ENCODE assay signal across 8 cellular contexts in the genomic region with DNA sequence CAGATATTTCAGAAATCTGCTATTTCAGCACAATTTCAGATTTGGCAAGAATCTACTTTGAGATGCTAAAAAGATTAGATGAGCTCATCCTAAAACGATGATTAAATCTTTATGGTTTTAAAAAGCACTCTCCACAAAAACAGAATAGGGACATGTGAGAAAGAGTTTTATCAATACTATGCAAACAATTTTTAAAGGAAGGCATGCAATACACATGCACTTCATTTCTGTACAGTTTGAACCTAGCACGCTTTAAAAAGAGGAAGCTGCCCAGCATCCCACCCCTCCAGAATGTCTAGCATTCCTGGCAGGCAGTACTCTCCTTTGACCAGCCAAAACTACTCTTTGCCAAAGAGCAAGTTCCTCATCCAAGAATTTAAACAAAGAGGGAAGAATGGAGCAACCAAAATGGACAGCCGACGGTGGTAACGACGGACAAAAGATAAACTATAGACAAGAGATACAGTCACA. TPM values are rescaled to one million over a fixed set of nuclear protein-coding genes. Genes with fewer than 3 reads are reported as not detected.
DNase-seq lines count a peak whose midpoint lies in the region; ATAC-seq lines count a peak whose summit lies in the region.

No MANE protein-coding gene starts in this region.

- H3K9ac ChIP-seq in iPS-15b (ENCODE audit: low read depth, low read length) = no peak overlapping the region

- in situ Hi-C loops in HAP-1 (cut with MboI; ENCODE audit: low sequenced_read_pairs) = no loop called here

- peak overlapping the region; percentile 48 for H3K4me3 Mint-ChIP-seq in activated naive CD8-positive, alpha-beta T cell treated with anti-CD3 and anti-CD28 coated beads, Interleukin-2, amount 10 ng/mL, durations not matched to agents 7 days and 5 days
- H3K4me3 Mint-ChIP-seq in stimulated activated memory B cell treated with anti-CD40 and anti-IgM and Interleukin-4, amounts not matched to agents 10 μg/mL and 1 μg/mL and 100 μg/mL, for 72 hours = peak overlapping the region; percentile 8

- H3K27me3 ChIP-seq in H7 (ENCODE audit: control insufficient read depth, insufficient read depth, low read length) (peaks cover 38% of the 10 kb centered on the region), iPS-15b (ENCODE audit: control insufficient read depth, insufficient read depth, low read length) (peaks cover 46% of the 10 kb centered on the region), HAP-1 (ENCODE audit: low read depth) (peaks cover 73% of the 10 kb centered on the region)

- H3K9me3 Mint-ChIP-seq in activated naive CD8-positive, alpha-beta T cell treated with anti-CD3 and anti-CD28 coated beads, Interleukin-2, amount 10 ng/mL, durations not matched to agents 7 days and 5 days = no peaks in the 10 kb centered on the region
- peaks cover 6% of the 10 kb centered on the region for H3K9me3 Mint-ChIP-seq in stimulated activated memory B cell treated with anti-CD40 and anti-IgM and Interleukin-4, amounts not matched to agents 10 μg/mL and 1 μg/mL and 100 μg/mL, for 72 hours
- H3K9me3 Mint-ChIP-seq in activated naive CD4-positive, alpha-beta T cell treated with anti-CD3 and anti-CD28 coated beads, Interleukin-2, amount 50 U/mL, for 72 hours = no peaks in the 10 kb centered on the region

- no peak for ATAC-seq in activated naive CD8-positive, alpha-beta T cell treated with anti-CD3 and anti-CD28 coated beads, Interleukin-2, amount 10 ng/mL, durations not matched to agents 7 days and 5 days (ENCODE audit: low read depth)
- ATAC-seq in stimulated activated memory B cell treated with anti-CD40 and anti-IgM and Interleukin-4, amounts not matched to agents 10 μg/mL and 1 μg/mL and 100 μg/mL, for 72 hours = no peak
- ATAC-seq in activated naive CD4-positive, alpha-beta T cell treated with anti-CD3 and anti-CD28 coated beads, Interleukin-2, amount 50 U/mL, for 72 hours = no peak
- no peak for ATAC-seq in HG03432 (IDR thresholded peaks at IDR 0.05; ENCODE audit: unreplicated experiment)
- no peak for ATAC-seq in GM21576 (IDR thresholded peaks at IDR 0.05; ENCODE audit: unreplicated experiment)

- no peak overlapping the region for H3K27ac Mint-ChIP-seq in activated naive CD8-positive, alpha-beta T cell treated with anti-CD3 and anti-CD28 coated beads, Interleukin-2, amount 10 ng/mL, durations not matched to agents 7 days and 5 days
- H3K27ac Mint-ChIP-seq in stimulated activated memory B cell treated with anti-CD40 and anti-IgM and Interleukin-4, amounts not matched to agents 10 μg/mL and 1 μg/mL and 100 μg/mL, for 72 hours = no peak overlapping the region
- H3K27ac Mint-ChIP-seq in activated naive CD4-positive, alpha-beta T cell treated with anti-CD3 and anti-CD28 coated beads, Interleukin-2, amount 50 U/mL, for 72 hours = no peak overlapping the region

- H3K9me3 ChIP-seq in iPS-15b (ENCODE audit: control insufficient read depth, insufficient read depth, low read length) = no peaks in the 10 kb centered on the region
- H3K9me3 ChIP-seq in HAP-1 = no peaks in the 10 kb centered on the region

- peaks cover 10% of the 10 kb centered on the region for H3K4me1 Mint-ChIP-seq in activated naive CD8-positive, alpha-beta T cell treated with anti-CD3 and anti-CD28 coated beads, Interleukin-2, amount 10 ng/mL, durations not matched to agents 7 days and 5 days
- peaks cover 12% of the 10 kb centered on the region for H3K4me1 Mint-ChIP-seq in stimulated activated memory B cell treated with anti-CD40 and anti-IgM and Interleukin-4, amounts not matched to agents 10 μg/mL and 1 μg/mL and 100 μg/mL, for 72 hours

- DNase-seq in H7 (peak; percentile 30), HAP-1 (ENCODE audit: low spot score in 2 of 2) (no peak)
- DNase-seq in activated naive CD8-positive, alpha-beta T cell treated with anti-CD3 and anti-CD28 coated beads, Interleukin-2, amount 10 ng/mL, durations not matched to agents 7 days and 5 days = no peak
- DNase-seq in activated naive CD4-positive, alpha-beta T cell treated with anti-CD3 and anti-CD28 coated beads, Interleukin-2, amount 50 U/mL, for 72 hours (ENCODE audit: low spot score in 2 of 2) = no peak

- H3K36me3 ChIP-seq in H7 (replicated peaks; ENCODE audit: control insufficient read depth, insufficient read depth, low read length) = no peaks in the 10 kb centered on the region
- no peaks in the 10 kb centered on the region for H3K36me3 ChIP-seq in iPS-15b (ENCODE audit: control insufficient read depth, insufficient read depth, low read length)
- no peaks in the 10 kb centered on the region for H3K36me3 ChIP-seq in HAP-1 (replicated peaks)

- H3K4me1 ChIP-seq in iPS-15b (ENCODE audit: control insufficient read depth, insufficient read depth, low read length) (peaks cover 3% of the 10 kb centered on the region), HAP-1 (no peaks in the 10 kb centered on the region)

- H3K4me3 ChIP-seq in H7 (ENCODE audit: insufficient read depth, low read depth, low read length) (peak overlapping the region; percentile 83), iPS-15b (ENCODE audit: low read depth, low read length) (peak overlapping the region; percentile 79), HAP-1 (no peak overlapping the region)

- H3K36me3 Mint-ChIP-seq in activated naive CD8-positive, alpha-beta T cell treated with anti-CD3 and anti-CD28 coated beads, Interleukin-2, amount 10 ng/mL, durations not matched to agents 7 days and 5 days = no peaks in the 10 kb centered on the region
- peaks cover 5% of the 10 kb centered on the region for H3K36me3 Mint-ChIP-seq in stimulated activated memory B cell treated with anti-CD40 and anti-IgM and Interleukin-4, amounts not matched to agents 10 μg/mL and 1 μg/mL and 100 μg/mL, for 72 hours
- H3K36me3 Mint-ChIP-seq in activated naive CD4-positive, alpha-beta T cell treated with anti-CD3 and anti-CD28 coated beads, Interleukin-2, amount 50 U/mL, for 72 hours = peaks cover 0 to 13% of the 10 kb centered on the region in 2 donors

- POLR2A ChIA-PET in activated naive CD8-positive, alpha-beta T cell treated with anti-CD3 and anti-CD28 coated beads, Interleukin-2, amount 10 ng/mL, durations not matched to agents 7 days and 5 days (lab: Charles Lee) = no interaction called here

- peaks cover 85% of the 10 kb centered on the region for H3K27me3 Mint-ChIP-seq in activated naive CD8-positive, alpha-beta T cell treated with anti-CD3 and anti-CD28 coated beads, Interleukin-2, amount 10 ng/mL, durations not matched to agents 7 days and 5 days
- peaks cover 73% of the 10 kb centered on the region for H3K27me3 Mint-ChIP-seq in stimulated activated memory B cell treated with anti-CD40 and anti-IgM and Interleukin-4, amounts not matched to agents 10 μg/mL and 1 μg/mL and 100 μg/mL, for 72 hours

RNA-seq across cellular contexts. Expression of gene ARHGAP29, which starts 1.3 kb away (rescaled TPM):
- total RNA-seq in H7 (2014; rRNA removed; shearing (Covaris generic)) = 5.4 and 5.6 TPM in 2 replicates
- not detected for total RNA-seq in activated naive CD8-positive, alpha-beta T cell treated with anti-CD3 and anti-CD28 coated beads, Interleukin-2, amount 10 ng/mL, durations not matched to agents 7 days and 5 days
- total RNA-seq in activated naive CD4-positive, alpha-beta T cell treated with anti-CD3 and anti-CD28 coated beads, Interleukin-2, amount 50 U/mL, for 72 hours = under 1 TPM in 1 of 2 donors, not detected in 1; 0.16 TPM
